In the genomic region with DNA sequence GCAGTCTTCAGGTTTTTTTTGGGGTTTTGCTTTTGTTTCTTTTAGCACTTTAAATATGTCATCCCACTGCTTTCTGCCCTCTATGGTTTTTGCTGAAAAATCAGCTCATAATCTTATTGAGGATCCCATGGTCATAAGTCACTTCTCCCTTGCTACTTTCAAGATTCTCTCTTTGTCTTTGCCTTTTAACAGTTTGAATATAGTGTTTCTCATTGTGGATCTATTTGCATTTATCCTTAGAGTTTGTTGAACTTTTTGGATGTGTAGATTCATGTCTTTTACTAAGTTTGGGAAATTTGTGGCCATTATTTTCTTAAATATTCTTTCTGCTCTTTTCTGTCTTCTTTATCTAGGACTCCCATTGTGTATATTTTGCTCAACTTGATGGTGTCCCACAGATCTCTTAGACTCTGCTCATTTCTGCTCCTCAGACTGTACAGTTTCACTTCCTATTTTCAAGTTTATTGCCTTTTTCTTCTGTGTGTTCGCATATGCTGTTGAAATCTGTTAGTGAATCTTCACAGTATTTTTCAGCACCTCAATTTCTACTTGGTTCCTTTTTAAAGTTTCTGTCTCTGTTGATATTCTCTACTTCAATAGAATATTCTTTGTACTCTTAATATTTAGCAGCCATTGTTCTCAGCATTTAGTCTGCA, we compare ENCODE assay signal across 10 cellular contexts.
DNase-seq lines count a peak whose midpoint lies in the region; ATAC-seq and TF ChIP-seq lines count a peak whose summit lies in the region.
"Had no signal": no experiment of that assay in that cellular context is flagged by ENCODE, and none has a peak within 500 bp of the region (broad histone marks: within the 10 kb centered on the region; RNA-seq: fewer than 3 reads in every experiment).

No MANE protein-coding gene starts in this region.

- peak overlapping the region; percentile 41 for H3K27ac ChIP-seq in neutrophil
- H3K27ac ChIP-seq: thoracic aorta had no signal

- TF ChIP-seq CTCF in NB4 (IDR thresholded peaks at IDR 0.05; ENCODE audit: low read depth, low read length) (no peak), neutrophil (IDR thresholded peaks at IDR 0.05) (no peak)

- H3K4me1 Mint-ChIP-seq in activated CD8-positive, alpha-beta memory T cell treated with anti-CD3 and anti-CD28 coated beads, Interleukin-2, amount 10 ng/mL, durations not matched to agents 7 days and 5 days: peaks cover 32% of the 10 kb centered on the region

- peaks cover 9% of the 10 kb centered on the region for H3K36me3 ChIP-seq in neutrophil
- H3K36me3 ChIP-seq: thoracic aorta had no signal

- DNase-seq in activated CD8-positive, alpha-beta memory T cell treated with anti-CD3 and anti-CD28 coated beads, Interleukin-2, amount 10 ng/mL, durations not matched to agents 7 days and 5 days: no peak
- DNase-seq in activated CD8-positive, alpha-beta memory T cell treated with anti-CD3 and anti-CD28 coated beads, Interleukin-2, amount 50 U/mL, for 48 hours: no peak
- DNase-seq in NB4 (ENCODE audit: low read depth) (peak; percentile 88), D341Med (ENCODE audit: low spot score) (no peak), NCI-H2029 (lab: John Stamatoyannopoulos, UW) (no peak)
- DNase-seq: ACHN had no signal

- H3K4me3 Mint-ChIP-seq in activated CD8-positive, alpha-beta memory T cell treated with anti-CD3 and anti-CD28 coated beads, Interleukin-2, amount 10 ng/mL, durations not matched to agents 7 days and 5 days: no peak overlapping the region

- CTCF ChIA-PET in activated CD8-positive, alpha-beta memory T cell treated with anti-CD3 and anti-CD28 coated beads, Interleukin-2, amount 10 ng/mL, durations not matched to agents 7 days and 5 days (lab: Charles Lee): interaction anchor here (0.8 to 1.7 kb wide), 6 partner anchors 9 to 371 kb away, joined by 3 to 4 read pairs (median 3); no protein-coding TSS in a partner anchor

- peaks cover 38% of the 10 kb centered on the region for H3K36me3 Mint-ChIP-seq in activated CD8-positive, alpha-beta memory T cell treated with anti-CD3 and anti-CD28 coated beads, Interleukin-2, amount 10 ng/mL, durations not matched to agents 7 days and 5 days

- peak overlapping the region; percentile 5 for H3K27ac Mint-ChIP-seq in activated CD8-positive, alpha-beta memory T cell treated with anti-CD3 and anti-CD28 coated beads, Interleukin-2, amount 10 ng/mL, durations not matched to agents 7 days and 5 days

- H3K27me3 ChIP-seq in neutrophil: no peaks in the 10 kb centered on the region

- H3K27me3 Mint-ChIP-seq in activated CD8-positive, alpha-beta memory T cell treated with anti-CD3 and anti-CD28 coated beads, Interleukin-2, amount 10 ng/mL, durations not matched to agents 7 days and 5 days: no peaks in the 10 kb centered on the region

- peaks cover 5% of the 10 kb centered on the region for H3K9me3 Mint-ChIP-seq in activated CD8-positive, alpha-beta memory T cell treated with anti-CD3 and anti-CD28 coated beads, Interleukin-2, amount 10 ng/mL, durations not matched to agents 7 days and 5 days (ENCODE audit: low read depth)

- peaks cover 10% of the 10 kb centered on the region in 2 experiments for H3K4me1 ChIP-seq in neutrophil (ENCODE audit: control insufficient read depth in 1 of 2, insufficient read depth in 1 of 2, low read depth in 1 of 2, low read length in 1 of 2)

- H3K4me3 ChIP-seq in NB4 (ENCODE audit: low read depth, low read length) (no peak overlapping the region), neutrophil (ENCODE audit: low read depth in 1 of 2, low read length in 1 of 2) (no peak overlapping the region)
- H3K4me3 ChIP-seq: thoracic aorta had no signal

- TF ChIP-seq POLR2A in NB4 (IDR thresholded peaks at IDR 0.05; ENCODE audit: extremely low read depth, insufficient read length): no peak

- no peak for ATAC-seq in activated CD8-positive, alpha-beta memory T cell treated with anti-CD3 and anti-CD28 coated beads, Interleukin-2, amount 10 ng/mL, durations not matched to agents 7 days and 5 days
- ATAC-seq in HG02798 (IDR thresholded peaks at IDR 0.05; ENCODE audit: poor library complexity, unreplicated experiment) (peak; percentile 87), HG03457 (IDR thresholded peaks at IDR 0.05; ENCODE audit: unreplicated experiment) (no peak)

- H3K9me3 ChIP-seq in neutrophil: no peaks in the 10 kb centered on the region
